7 cellular contexts compared by ENCODE assay signal in the genomic region with DNA sequence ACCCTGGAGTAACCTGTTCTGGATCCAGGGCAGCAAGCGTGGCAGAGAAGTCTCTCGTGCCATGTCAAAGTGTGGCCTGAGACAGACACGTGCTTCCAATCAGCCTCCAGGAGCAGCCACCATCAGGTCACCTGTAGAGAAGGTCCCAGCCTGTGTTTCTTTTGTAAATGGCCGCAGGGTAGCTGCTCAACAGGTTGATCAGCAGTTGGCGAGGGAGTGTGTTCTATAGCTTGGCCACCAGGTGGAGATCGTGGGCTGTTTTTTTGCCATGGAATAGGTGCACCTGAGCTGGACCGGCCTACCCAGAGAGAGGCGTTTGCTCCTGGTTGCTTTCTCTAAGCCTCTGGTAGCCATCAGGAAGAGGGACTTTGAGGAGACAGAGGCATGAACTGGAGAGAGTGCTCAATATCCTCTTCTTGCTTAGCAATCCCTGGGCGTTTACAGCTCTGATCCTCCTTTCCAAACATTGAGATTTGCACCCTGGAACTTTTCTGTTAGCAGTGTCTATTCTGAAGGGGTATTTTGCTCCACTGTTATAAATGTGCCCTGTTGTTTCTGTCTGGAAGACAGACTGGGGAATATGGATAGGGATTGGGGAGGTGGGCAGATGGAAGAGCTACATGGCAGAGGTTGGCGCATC. TPM values are rescaled to one million over a fixed set of nuclear protein-coding genes. Genes with fewer than 3 reads are reported as not detected.
DNase-seq lines count a peak whose midpoint lies in the region; ATAC-seq lines count a peak whose summit lies in the region.

No MANE protein-coding gene starts in this region.

- POLR2A ChIA-PET in T-cell (lab: Charles Lee): interaction anchor here in 1 of 2 donors (0.6 kb wide), 1 partner anchor 1077 kb away, joined by 5 read pairs; no protein-coding TSS in a partner anchor

- H3K27me3 Mint-ChIP-seq in T-cell: peaks cover 12 to 16% of the 10 kb centered on the region in 2 donors

- H3K4me3 Mint-ChIP-seq in T-cell: peak overlapping the region; percentile 0 to 77 (median 25)

- H3K9me3 Mint-ChIP-seq in T-cell: no peaks in the 10 kb centered on the region

- peaks cover 23 to 29% (median 24%) of the 10 kb centered on the region in 3 donors for H3K4me1 Mint-ChIP-seq in T-cell

- ATAC-seq in GM18502 (IDR thresholded peaks at IDR 0.05; ENCODE audit: poor library complexity, unreplicated experiment) (peak; percentile 93), HG02678 (IDR thresholded peaks at IDR 0.05; ENCODE audit: unreplicated experiment) (peak; percentile 88), T-cell (replicated peaks in 1 of 4) (peak; percentile 60 to 81 (median 68))

- CTCF ChIA-PET in T-cell (lab: Charles Lee): interaction anchor here (0.6 to 2.2 kb wide), 17 partner anchors 9 to 595 kb away, joined by 3 to 7 read pairs (median 4); no protein-coding TSS in a partner anchor

- no peaks in the 10 kb centered on the region for H3K36me3 Mint-ChIP-seq in T-cell

- H3K27ac Mint-ChIP-seq in T-cell: peak overlapping the region; percentile 82 to 91

- DNase-seq in NCI-H1417 (lab: John Stamatoyannopoulos, UW) (peak; percentile 58 to 89 (median 77)), T-cell (peak; percentile 10 to 67 (median 52)), amniotic epithelial cell (ENCODE audit: low read depth) (peak; percentile 20), iPS-NIHi11 (ENCODE audit: low spot score) (peak; percentile 79)
- peak; percentile 24 to 48 for DNase-seq in stimulated activated CD4-positive, alpha-beta T cell treated with anti-CD3 and anti-CD28 coated beads, Interleukin-1b, Interleukin-23, amount 100 ng/mL, for 1 hour (ENCODE audit: low read depth in 2 of 2)

RNA-seq across cellular contexts. Expression of gene EN1, which starts 34.2 kb away (rescaled TPM):
- not detected for total RNA-seq in T-cell

Comparison
In these comparisons a context has a peak if more than half of its experiments do, and no peak if none do; other contexts are left out.
1. Peak in every context shown above with its lines: DNase-seq and ATAC-seq.
2. DNase-seq: peak in every context shown above with its lines; median percentile 79 in iPS-NIHi11; 77 in NCI-H1417; 52 in T-cell; 36 in stimulated activated CD4-positive, alpha-beta T cell treated with anti-CD3 and anti-CD28 coated beads, Interleukin-1b, Interleukin-23, amount 100 ng/mL, for 1 hour; 20 in amniotic epithelial cell.